Comparison of ENCODE assay signal across 20 cellular contexts in the genomic region with DNA sequence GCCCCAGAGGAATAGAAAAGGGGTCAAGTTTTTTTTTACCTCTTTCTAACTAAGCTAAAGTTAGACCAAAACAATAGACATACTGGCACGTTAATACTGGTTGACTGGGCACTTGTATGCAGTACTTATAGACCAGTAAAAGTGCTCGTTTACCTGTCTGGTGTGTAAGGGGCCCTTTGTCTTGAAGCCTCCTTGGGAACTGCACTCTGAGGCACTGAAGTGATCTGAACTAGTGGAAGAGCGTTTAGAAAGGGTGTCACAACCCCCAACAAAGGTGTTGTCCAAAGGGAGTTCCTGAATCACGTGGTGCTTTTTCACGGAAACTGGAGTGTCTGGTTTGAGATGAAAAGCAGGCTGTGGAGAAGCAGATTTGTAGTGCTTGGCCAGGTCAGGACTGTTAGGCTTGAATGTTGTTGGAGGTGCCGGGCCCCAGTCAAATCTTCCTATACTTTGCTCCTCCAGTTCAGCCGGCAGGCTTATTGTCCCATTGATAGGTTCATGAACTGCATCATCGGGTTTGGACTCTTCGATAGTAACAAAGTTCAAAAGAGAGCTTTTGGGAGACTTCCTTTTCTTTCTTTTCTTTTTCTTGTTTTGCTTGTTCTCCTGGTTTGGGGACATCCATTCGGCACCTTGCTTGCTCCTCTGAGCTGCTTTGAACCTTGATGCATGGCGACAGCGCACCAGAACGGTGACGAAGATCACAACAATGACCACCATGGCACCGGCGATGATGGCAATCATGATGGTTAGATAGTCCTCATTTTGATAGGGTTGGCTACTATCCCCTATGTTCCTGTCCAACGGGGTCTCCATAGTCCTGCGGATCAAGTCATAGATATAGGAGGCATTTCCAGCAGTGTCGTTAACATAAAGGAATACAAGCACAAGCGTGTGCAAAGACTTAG. TPM values are rescaled to one million over a fixed set of nuclear protein-coding genes. Genes with fewer than 3 reads are reported as not detected.
DNase-seq lines count a peak whose midpoint lies in the region; ATAC-seq, FAIRE-seq and TF ChIP-seq lines count a peak whose summit lies in the region.
"Had no signal": no experiment of that assay in that cellular context is flagged by ENCODE, and none has a peak within 500 bp of the region (broad histone marks: within the 10 kb centered on the region; RNA-seq: fewer than 3 reads in every experiment).

No MANE protein-coding gene starts in this region.

- intact Hi-C loops in right cardiac atrium (cut with DNase I) (loop anchor here (5.0 to 10.0 kb wide), 4 partner anchors 148 to 1571 kb away; no protein-coding TSS in a partner anchor), left ventricle myocardium superior (cut with micrococcal nuclease) (loop anchor here (10.0 kb wide), 1 partner anchor 1281 kb away; no protein-coding TSS in a partner anchor), dorsolateral prefrontal cortex (cut with DNase I) (loop anchor here (2.0 to 10.0 kb wide), 4 partner anchors 151 to 538 kb away; no protein-coding TSS in a partner anchor)

- WGBS in right cardiac atrium = 79% methylated on average over 20 of the region's 20 CpGs

- H3K27me3 Mint-ChIP-seq in neural progenitor cell (ENCODE audit: insufficient read depth, low read depth) (no peaks in the 10 kb centered on the region), type B pancreatic cell (peaks cover 7% of the 10 kb centered on the region)

- H3K27me3 ChIP-seq in right cardiac atrium (ENCODE audit: control insufficient read depth, insufficient read depth) (no peaks in the 10 kb centered on the region), dorsolateral prefrontal cortex (no peaks in the 10 kb centered on the region), neural progenitor cell (peaks cover 56% of the 10 kb centered on the region)

- H3K9me3 ChIP-seq in right cardiac atrium (ENCODE audit: control insufficient read depth, low read length) (no peaks in the 10 kb centered on the region), neural progenitor cell (ENCODE audit: low read depth) (no peaks in the 10 kb centered on the region)
- H3K9me3 ChIP-seq: neutrophil had no signal

- H3K79me2 ChIP-seq in neural progenitor cell (ENCODE audit: low read depth) = no peaks in the 10 kb centered on the region

- peaks cover 3% of the 10 kb centered on the region for H3K9me3 Mint-ChIP-seq in neural progenitor cell
- H3K9me3 Mint-ChIP-seq in type B pancreatic cell = no peaks in the 10 kb centered on the region
- H3K9me3 Mint-ChIP-seq: activated CD8-positive, alpha-beta T cell treated with anti-CD3 and anti-CD28 coated beads for 36 hours; activated naive CD8-positive, alpha-beta T cell treated with anti-CD3 and anti-CD28 coated beads, Interleukin-2, amount 10 ng/mL, durations not matched to agents 7 days and 5 days had no signal

- FAIRE-seq in urothelium cell line (lab: Jason Lieb, UNC) = no peak
- FAIRE-seq: H54, HepG2 had no signal

- H3K27ac ChIP-seq in right cardiac atrium (ENCODE audit: low read length) (peak overlapping the region; percentile 44), dorsolateral prefrontal cortex (peak overlapping the region; percentile 14 to 99 (median 87)), neural progenitor cell (no peak overlapping the region)
- H3K27ac ChIP-seq: neutrophil had no signal

- H3K4me3 ChIP-seq in right cardiac atrium (ENCODE audit: low read length) (peak overlapping the region; percentile 82), dorsolateral prefrontal cortex (peak overlapping the region; percentile 53 to 97 (median 84)), neural progenitor cell (no peak overlapping the region)

- peaks cover 25% of the 10 kb centered on the region for H3K36me3 Mint-ChIP-seq in neural progenitor cell
- H3K36me3 Mint-ChIP-seq in type B pancreatic cell = peaks cover 21% of the 10 kb centered on the region
- H3K36me3 Mint-ChIP-seq: activated naive CD8-positive, alpha-beta T cell treated with anti-CD3 and anti-CD28 coated beads, Interleukin-2, amount 10 ng/mL, durations not matched to agents 7 days and 5 days had no signal

- DNase-seq in right cardiac atrium (no peak), left ventricle myocardium superior (no peak), dorsolateral prefrontal cortex (peak in 1 of 10 donors; percentile 6), neural progenitor cell (ENCODE audit: low spot score) (peak; percentile 32), type B pancreatic cell (ENCODE audit: extremely low spot score, unreplicated experiment) (no peak), urothelium cell line (ENCODE audit: low spot score) (no peak), NCI-H2029 (lab: John Stamatoyannopoulos, UW) (no peak)
- DNase-seq: activated CD8-positive, alpha-beta T cell treated with anti-CD3 and anti-CD28 coated beads for 36 hours; activated naive CD8-positive, alpha-beta T cell treated with anti-CD3 and anti-CD28 coated beads, Interleukin-2, amount 10 ng/mL, durations not matched to agents 7 days and 5 days; activated T-cell treated with anti-CD3 and anti-CD28 coated beads, Interleukin-2, amount 50 U/mL, for 48 hours; MM.1S; NCI-H1694; retina; SIG-M5; stimulated activated naive CD4-positive, alpha-beta T cell treated with Interleukin-2 at 50 U/mL for 16 hours; T-helper 17 cell had no signal

- H3K36me3 ChIP-seq in neural progenitor cell = no peaks in the 10 kb centered on the region
- H3K36me3 ChIP-seq: neutrophil had no signal

- H3K27ac Mint-ChIP-seq in neural progenitor cell (no peak overlapping the region), type B pancreatic cell (no peak overlapping the region)
- H3K27ac Mint-ChIP-seq: activated CD8-positive, alpha-beta T cell treated with anti-CD3 and anti-CD28 coated beads for 36 hours; activated naive CD8-positive, alpha-beta T cell treated with anti-CD3 and anti-CD28 coated beads, Interleukin-2, amount 10 ng/mL, durations not matched to agents 7 days and 5 days; T-helper 17 cell had no signal

- H3K4me3 Mint-ChIP-seq in neural progenitor cell (peak overlapping the region; percentile 9), type B pancreatic cell (peak overlapping the region; percentile 80)
- H3K4me3 Mint-ChIP-seq: activated CD8-positive, alpha-beta T cell treated with anti-CD3 and anti-CD28 coated beads for 36 hours; activated naive CD8-positive, alpha-beta T cell treated with anti-CD3 and anti-CD28 coated beads, Interleukin-2, amount 10 ng/mL, durations not matched to agents 7 days and 5 days; T-helper 17 cell had no signal

- no peaks in the 10 kb centered on the region for H4K20me1 ChIP-seq in neural progenitor cell (ENCODE audit: low read depth)

- ATAC-seq in right cardiac atrium (no peak), left ventricle myocardium superior (no peak), HG02623 (IDR thresholded peaks at IDR 0.05; ENCODE audit: unreplicated experiment) (no peak)
- ATAC-seq: activated CD8-positive, alpha-beta T cell treated with anti-CD3 and anti-CD28 coated beads for 36 hours; HepG2; T-helper 17 cell had no signal

- H2AFZ ChIP-seq in neural progenitor cell (replicated peaks) = no peak overlapping the region

- no peak overlapping the region for H3K9ac ChIP-seq in neural progenitor cell

- no peaks in the 10 kb centered on the region for H3F3A ChIP-seq in neural progenitor cell (ENCODE audit: low read depth)

- H3K4me1 ChIP-seq in right cardiac atrium (ENCODE audit: control insufficient read depth, insufficient read depth, low read length) = peaks cover 7% of the 10 kb centered on the region
- peaks cover 8% of the 10 kb centered on the region for H3K4me1 ChIP-seq in neural progenitor cell

- H3K4me1 Mint-ChIP-seq in neural progenitor cell (peaks cover 32% of the 10 kb centered on the region), type B pancreatic cell (ENCODE audit: unreplicated experiment) (peaks cover 22% of the 10 kb centered on the region)

- H3K4me2 ChIP-seq in neural progenitor cell = no peak overlapping the region

- peak in 1 of 56 donors; percentile 5 for TF ChIP-seq CTCF in dorsolateral prefrontal cortex (IDR thresholded peaks at IDR 0.05 in 54 of 56, conservative IDR thresholded peaks at IDR 0.05 in 2 of 56; ENCODE audit: low read depth in 1 of 56, partially characterized antibody in 56 of 56)
- no peak for TF ChIP-seq CTCF in neural progenitor cell (IDR thresholded peaks at IDR 0.05)
- no peak for TF ChIP-seq CTCF in type B pancreatic cell (conservative IDR thresholded peaks at IDR 0.05)

RNA-seq across cellular contexts. Expression of a gene that starts 4.6 kb away (rescaled TPM):
- total RNA-seq in right cardiac atrium (10 to 100 TPM; 22.2 to 30.0 (median 28.2) TPM), left ventricle myocardium superior (12.9 TPM), dorsolateral prefrontal cortex (100 to 1,000 TPM; 181 to 426 (median 260) TPM), neural progenitor cell (ENCODE audit: low replicate concordance) (0.24 and 0.40 TPM in 2 replicates), type B pancreatic cell (ENCODE audit: low replicate concordance) (12.8 and 20.2 TPM in 2 replicates)
- polyA plus RNA-seq in right cardiac atrium = 5.1 TPM
- polyA plus RNA-seq: HepG2 had no signal
